ENCODE assay signal across 10 cellular contexts in the genomic region with DNA sequence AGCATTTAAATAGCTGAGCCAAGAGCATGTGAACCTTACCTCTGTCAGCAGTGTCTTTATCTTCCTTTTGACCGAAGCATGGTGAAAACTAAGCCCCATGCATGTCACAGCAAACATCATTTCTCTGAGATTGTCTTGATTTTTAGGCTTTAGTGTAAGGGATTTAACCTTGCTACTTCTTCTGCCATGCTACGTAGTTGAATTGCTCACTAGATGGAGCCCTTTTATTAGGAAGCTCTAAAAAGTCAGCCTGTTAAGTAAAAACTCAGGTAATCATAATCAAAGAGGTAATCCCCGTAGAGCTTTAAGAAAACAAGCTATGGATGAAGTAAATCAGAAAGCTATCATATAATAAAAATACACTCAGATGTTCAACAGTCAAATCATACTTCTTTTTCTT.
DNase-seq lines count a peak whose midpoint lies in the region; ATAC-seq and TF ChIP-seq lines count a peak whose summit lies in the region.
"Had no signal": no experiment of that assay in that cellular context is flagged by ENCODE, and none has a peak within 500 bp of the region (broad histone marks: within the 10 kb centered on the region; RNA-seq: fewer than 3 reads in every experiment).

No MANE protein-coding gene starts in this region.

- H3K4me1 Mint-ChIP-seq in neural crest cell, result peaks cover 9% of the 10 kb centered on the region
- H3K4me1 Mint-ChIP-seq in activated T-cell treated with anti-CD3 and anti-CD28 coated beads, Interleukin-2, amount 50 U/mL, for 72 hours (ENCODE audit: low read depth), result no peaks in the 10 kb centered on the region
- H3K4me1 Mint-ChIP-seq in activated CD8-positive, alpha-beta T cell treated with anti-CD3 and anti-CD28 coated beads, Interleukin-2, amount 10 ng/mL, durations not matched to agents 7 days and 5 days (ENCODE audit: low read depth), result no peaks in the 10 kb centered on the region
- H3K4me1 Mint-ChIP-seq: activated naive CD8-positive, alpha-beta T cell treated with anti-CD3 and anti-CD28 coated beads, Interleukin-2, amount 10 ng/mL, durations not matched to agents 7 days and 5 days; T-helper 17 cell had no signal

- no peak for DNase-seq in GM10266 (ENCODE audit: extremely low spot score)
- DNase-seq in NCI-H2081 (lab: John Stamatoyannopoulos, UW), result peak; percentile 1 to 44
- peak; percentile 41 to 60 for DNase-seq in cardiac fibroblast (ENCODE audit: low read depth in 2 of 2)
- no peak for DNase-seq in neural crest cell (ENCODE audit: low read depth, low spot score)
- no peak for DNase-seq in activated T-cell treated with anti-CD3 and anti-CD28 coated beads, Interleukin-2, amount 50 U/mL, for 72 hours
- no peak for DNase-seq in activated CD8-positive, alpha-beta T cell treated with anti-CD3 and anti-CD28 coated beads, Interleukin-2, amount 10 ng/mL, durations not matched to agents 7 days and 5 days
- no peak for DNase-seq in HPDE6-E6E7 (ENCODE audit: extremely low spot score)
- DNase-seq in stimulated activated CD4-positive, alpha-beta T cell treated with anti-CD3 and anti-CD28 coated beads, Interleukin-4, amount 100 ng/mL, for 4 hours, result no peak
- DNase-seq: activated naive CD8-positive, alpha-beta T cell treated with anti-CD3 and anti-CD28 coated beads, Interleukin-2, amount 10 ng/mL, durations not matched to agents 7 days and 5 days; T-helper 17 cell had no signal

- POLR2A ChIA-PET in activated CD8-positive, alpha-beta T cell treated with anti-CD3 and anti-CD28 coated beads, Interleukin-2, amount 10 ng/mL, durations not matched to agents 7 days and 5 days (lab: Charles Lee), result no interaction called here

- H3K27ac Mint-ChIP-seq in neural crest cell (ENCODE audit: unreplicated experiment), result no peak overlapping the region
- no peak overlapping the region for H3K27ac Mint-ChIP-seq in activated T-cell treated with anti-CD3 and anti-CD28 coated beads, Interleukin-2, amount 50 U/mL, for 72 hours
- H3K27ac Mint-ChIP-seq in activated CD8-positive, alpha-beta T cell treated with anti-CD3 and anti-CD28 coated beads, Interleukin-2, amount 10 ng/mL, durations not matched to agents 7 days and 5 days, result no peak overlapping the region
- H3K27ac Mint-ChIP-seq: activated naive CD8-positive, alpha-beta T cell treated with anti-CD3 and anti-CD28 coated beads, Interleukin-2, amount 10 ng/mL, durations not matched to agents 7 days and 5 days; T-helper 17 cell had no signal

- H3K4me3 Mint-ChIP-seq in neural crest cell, result no peak overlapping the region
- H3K4me3 Mint-ChIP-seq in activated T-cell treated with anti-CD3 and anti-CD28 coated beads, Interleukin-2, amount 50 U/mL, for 72 hours, result no peak overlapping the region
- H3K4me3 Mint-ChIP-seq in activated CD8-positive, alpha-beta T cell treated with anti-CD3 and anti-CD28 coated beads, Interleukin-2, amount 10 ng/mL, durations not matched to agents 7 days and 5 days, result no peak overlapping the region
- H3K4me3 Mint-ChIP-seq: activated naive CD8-positive, alpha-beta T cell treated with anti-CD3 and anti-CD28 coated beads, Interleukin-2, amount 10 ng/mL, durations not matched to agents 7 days and 5 days; T-helper 17 cell had no signal

- no peak overlapping the region for H3K4me3 ChIP-seq in cardiac fibroblast (replicated peaks in 1 of 2; ENCODE audit: low read depth in 2 of 2, low read length in 2 of 2)

- TF ChIP-seq CTCF in GM10266 (IDR thresholded peaks at IDR 0.05; ENCODE audit: control insufficient read depth, insufficient read depth, low read depth, missing control alignments) (peak; percentile 15), cardiac fibroblast (IDR thresholded peaks at IDR 0.05; ENCODE audit: low read depth, low read length) (peak; percentile 37), neural crest cell (conservative IDR thresholded peaks at IDR 0.05) (peak; percentile 61)

- H3K36me3 Mint-ChIP-seq in neural crest cell (ENCODE audit: low read depth), result peaks cover 3% of the 10 kb centered on the region
- H3K36me3 Mint-ChIP-seq in activated T-cell treated with anti-CD3 and anti-CD28 coated beads, Interleukin-2, amount 50 U/mL, for 72 hours (ENCODE audit: insufficient read depth in 2 of 2), result no peaks in the 10 kb centered on the region
- H3K36me3 Mint-ChIP-seq in activated CD8-positive, alpha-beta T cell treated with anti-CD3 and anti-CD28 coated beads, Interleukin-2, amount 10 ng/mL, durations not matched to agents 7 days and 5 days (ENCODE audit: low read depth), result no peaks in the 10 kb centered on the region
- H3K36me3 Mint-ChIP-seq: activated naive CD8-positive, alpha-beta T cell treated with anti-CD3 and anti-CD28 coated beads, Interleukin-2, amount 10 ng/mL, durations not matched to agents 7 days and 5 days had no signal

- ATAC-seq in activated T-cell treated with anti-CD3 and anti-CD28 coated beads, Interleukin-2, amount 50 U/mL, for 72 hours (replicated peaks in 1 of 2), result no peak
- no peak for ATAC-seq in activated CD8-positive, alpha-beta T cell treated with anti-CD3 and anti-CD28 coated beads, Interleukin-2, amount 10 ng/mL, durations not matched to agents 7 days and 5 days
- ATAC-seq: T-helper 17 cell had no signal

- CTCF ChIA-PET in activated CD8-positive, alpha-beta T cell treated with anti-CD3 and anti-CD28 coated beads, Interleukin-2, amount 10 ng/mL, durations not matched to agents 7 days and 5 days (lab: Charles Lee), result interaction anchor here (1.4 kb wide), 1 partner anchor 17 kb away, joined by 4 read pairs; no protein-coding TSS in a partner anchor

- no peaks in the 10 kb centered on the region for H3K27me3 Mint-ChIP-seq in neural crest cell (ENCODE audit: low read depth)
- no peaks in the 10 kb centered on the region for H3K27me3 Mint-ChIP-seq in activated T-cell treated with anti-CD3 and anti-CD28 coated beads, Interleukin-2, amount 50 U/mL, for 72 hours (ENCODE audit: low read depth)
- no peaks in the 10 kb centered on the region for H3K27me3 Mint-ChIP-seq in activated CD8-positive, alpha-beta T cell treated with anti-CD3 and anti-CD28 coated beads, Interleukin-2, amount 10 ng/mL, durations not matched to agents 7 days and 5 days (ENCODE audit: low read depth)
- H3K27me3 Mint-ChIP-seq: activated naive CD8-positive, alpha-beta T cell treated with anti-CD3 and anti-CD28 coated beads, Interleukin-2, amount 10 ng/mL, durations not matched to agents 7 days and 5 days; T-helper 17 cell had no signal

- H3K9me3 Mint-ChIP-seq in neural crest cell, result no peaks in the 10 kb centered on the region
- peaks cover 0 to 7% of the 10 kb centered on the region in 2 donors for H3K9me3 Mint-ChIP-seq in activated T-cell treated with anti-CD3 and anti-CD28 coated beads, Interleukin-2, amount 50 U/mL, for 72 hours
- H3K9me3 Mint-ChIP-seq in activated CD8-positive, alpha-beta T cell treated with anti-CD3 and anti-CD28 coated beads, Interleukin-2, amount 10 ng/mL, durations not matched to agents 7 days and 5 days (ENCODE audit: insufficient read depth), result no peaks in the 10 kb centered on the region
- H3K9me3 Mint-ChIP-seq: activated naive CD8-positive, alpha-beta T cell treated with anti-CD3 and anti-CD28 coated beads, Interleukin-2, amount 10 ng/mL, durations not matched to agents 7 days and 5 days had no signal

Comparison
In these comparisons a context has a peak if more than half of its experiments do, and no peak if none do; other contexts are left out.
1. DNase-seq: peak in NCI-H2081 (2 of 2) and cardiac fibroblast (2 of 2); none in GM10266 (single experiment), neural crest cell (single experiment), activated T-cell treated with anti-CD3 and anti-CD28 coated beads, Interleukin-2, amount 50 U/mL, for 72 hours (0 of 2), activated CD8-positive, alpha-beta T cell treated with anti-CD3 and anti-CD28 coated beads, Interleukin-2, amount 10 ng/mL, durations not matched to agents 7 days and 5 days (single experiment), HPDE6-E6E7 (single experiment) and stimulated activated CD4-positive, alpha-beta T cell treated with anti-CD3 and anti-CD28 coated beads, Interleukin-4, amount 100 ng/mL, for 4 hours (0 of 2).
2. Peak in every context shown above with its lines, with median percentiles within 50 percentile points of each other: CTCF ChIP-seq.